17 cellular contexts compared by ENCODE assay signal in genomic region chr1:55131801-55132200, GRCh38.
DNase-seq lines count a peak whose midpoint lies in the region; ATAC-seq and TF ChIP-seq lines count a peak whose summit lies in the region.
"Had no signal": no experiment of that assay in that cellular context is flagged by ENCODE, and none has a peak within 500 bp of the region (broad histone marks: within the 10 kb centered on the region; RNA-seq: fewer than 3 reads in every experiment).

No MANE protein-coding gene starts in this region.

- H3K27me3 ChIP-seq in skeletal muscle satellite cell (ENCODE audit: control insufficient read depth, insufficient read depth, low read length) (no peaks in the 10 kb centered on the region), colonic mucosa (no peaks in the 10 kb centered on the region)
- H3K27me3 ChIP-seq: left lung, pancreas, upper lobe of left lung had no signal

- H3K4me1 ChIP-seq in skeletal muscle satellite cell (ENCODE audit: control insufficient read depth, insufficient read depth, low read length) (peaks cover 37% of the 10 kb centered on the region), colonic mucosa (no peaks in the 10 kb centered on the region)
- H3K4me1 ChIP-seq: upper lobe of left lung had no signal

- DNase-seq in H4 (ENCODE audit: low spot score) (peak; percentile 30), T-helper 17 cell (no peak), fibroblast of mammary gland (ENCODE audit: low read depth) (peak; percentile 74), colonic mucosa (no peak)
- DNase-seq in activated CD4-positive, alpha-beta T cell treated with anti-CD3 and anti-CD28 coated beads, Interleukin-2, amount 50 U/mL, for 4 hours = no peak
- DNase-seq: CD4-positive, CD25-positive, alpha-beta regulatory T cell; foreskin melanocyte; KG1; left lung; NCI-H1417; pancreas; T-helper 9 cell; upper lobe of left lung had no signal

- H3K27me3 Mint-ChIP-seq in T-helper 17 cell = no peaks in the 10 kb centered on the region
- H3K27me3 Mint-ChIP-seq: brain; CD4-positive, CD25-positive, alpha-beta regulatory T cell; stimulated activated naive CD8-positive, alpha-beta T cell treated with anti-CD3 and anti-CD28 coated beads, Interleukin-15, Interleukin-2, amounts not matched to agents 100 ng/mL and 50 ng/mL, for 24 hours had no signal

- no peak overlapping the region for H3K4me3 Mint-ChIP-seq in T-helper 17 cell
- H3K4me3 Mint-ChIP-seq: brain; CD4-positive, CD25-positive, alpha-beta regulatory T cell; stimulated activated naive CD8-positive, alpha-beta T cell treated with anti-CD3 and anti-CD28 coated beads, Interleukin-15, Interleukin-2, amounts not matched to agents 100 ng/mL and 50 ng/mL, for 24 hours had no signal

- ATAC-seq in T-helper 17 cell (no peak), GM21825 (IDR thresholded peaks at IDR 0.05; ENCODE audit: unreplicated experiment) (no peak)
- ATAC-seq: left lung, pancreas had no signal

- intact Hi-C loops in colonic mucosa (cut with DNase I) = loop anchor here (5.0 kb wide), 1 partner anchor 50 kb away; no protein-coding TSS in a partner anchor

- H3K9me3 ChIP-seq in T-helper 17 cell (ENCODE audit: control insufficient read depth, low read length, poor library complexity, severe bottlenecking) (no peaks in the 10 kb centered on the region), skeletal muscle satellite cell (replicated peaks; ENCODE audit: low read length) (no peaks in the 10 kb centered on the region), colonic mucosa (no peaks in the 10 kb centered on the region)
- H3K9me3 ChIP-seq: left lung, pancreas, upper lobe of left lung had no signal

- H3K27ac ChIP-seq in colonic mucosa = no peak overlapping the region
- H3K27ac ChIP-seq: left lung, pancreas, upper lobe of left lung had no signal

- peak overlapping the region; percentile 37 for H3K27ac Mint-ChIP-seq in T-helper 17 cell
- H3K27ac Mint-ChIP-seq: brain; CD4-positive, CD25-positive, alpha-beta regulatory T cell; stimulated activated naive CD8-positive, alpha-beta T cell treated with anti-CD3 and anti-CD28 coated beads, Interleukin-15, Interleukin-2, amounts not matched to agents 100 ng/mL and 50 ng/mL, for 24 hours had no signal

- H3K4me3 ChIP-seq in fibroblast of mammary gland (ENCODE audit: control insufficient read depth, low read depth, low read length) = no peak overlapping the region
- no peak overlapping the region for H3K4me3 ChIP-seq in skeletal muscle satellite cell (ENCODE audit: low read length)
- H3K4me3 ChIP-seq in colonic mucosa = no peak overlapping the region
- H3K4me3 ChIP-seq: left lung, pancreas, upper lobe of left lung had no signal

- H3K36me3 ChIP-seq in skeletal muscle satellite cell (ENCODE audit: insufficient read depth, low read length) (peaks cover 68% of the 10 kb centered on the region), colonic mucosa (peaks cover 10% of the 10 kb centered on the region)

- peak overlapping the region; percentile 11 for H3K4me2 ChIP-seq in skeletal muscle satellite cell (ENCODE audit: low read length)

- TF ChIP-seq CTCF in fibroblast of mammary gland (conservative IDR thresholded peaks at IDR 0.05; ENCODE audit: control insufficient read depth, insufficient read depth, low read depth, low read length) (no peak), colonic mucosa (IDR thresholded peaks at IDR 0.05) (no peak)

- H3K36me3 Mint-ChIP-seq in T-helper 17 cell (ENCODE audit: low read depth) = peaks cover 12% of the 10 kb centered on the region

- peaks cover 16% of the 10 kb centered on the region for H3K4me1 Mint-ChIP-seq in T-helper 17 cell
- H3K4me1 Mint-ChIP-seq: brain had no signal

- H3K9ac ChIP-seq in skeletal muscle satellite cell (ENCODE audit: low read depth, low read length) (no peak overlapping the region), colonic mucosa (ENCODE audit: low read depth in 2 of 2, low read length in 2 of 2) (no peak overlapping the region)

Comparison
In these comparisons a context has a peak if more than half of its experiments do, and no peak if none do; other contexts are left out.
1. DNase-seq: peak in H4 (single experiment) and fibroblast of mammary gland (single experiment); none in T-helper 17 cell (0 of 3), activated CD4-positive, alpha-beta T cell treated with anti-CD3 and anti-CD28 coated beads, Interleukin-2, amount 50 U/mL, for 4 hours (0 of 2) and colonic mucosa (single experiment).